19 cellular contexts compared by ENCODE assay signal in the genomic region with DNA sequence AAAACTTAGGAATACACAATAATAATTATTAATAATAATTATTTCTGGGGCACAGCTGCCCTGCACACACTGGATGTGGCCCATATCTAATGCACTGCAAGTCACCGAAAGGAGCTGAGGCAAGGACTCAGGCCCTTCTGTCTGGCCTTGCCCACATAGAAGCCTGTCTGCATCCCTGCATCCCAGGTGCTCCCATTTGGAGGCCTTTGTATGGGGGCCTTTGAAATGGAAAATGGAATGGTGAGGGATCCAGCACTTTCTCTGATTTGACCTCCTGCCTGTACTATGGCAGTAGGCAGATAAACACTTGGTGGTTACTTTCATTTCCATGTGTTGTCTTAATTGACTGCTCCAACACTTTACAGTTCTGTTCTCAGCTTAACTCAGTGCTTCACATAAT.
DNase-seq lines count a peak whose midpoint lies in the region; ATAC-seq, FAIRE-seq and TF ChIP-seq lines count a peak whose summit lies in the region.
"Had no signal": no experiment of that assay in that cellular context is flagged by ENCODE, and none has a peak within 500 bp of the region (broad histone marks: within the 10 kb centered on the region; RNA-seq: fewer than 3 reads in every experiment).

No MANE protein-coding gene starts in this region.

- no peak for TF ChIP-seq RAD21 in H1 (IDR thresholded peaks at IDR 0.05 in 1 of 2, conservative IDR thresholded peaks at IDR 0.05 in 1 of 2; ENCODE audit: low read depth in 2 of 2, low read length in 2 of 2)

- H3K9me3 ChIP-seq in H9 (ENCODE audit: control insufficient read depth, low read depth, low read length) = no peaks in the 10 kb centered on the region
- no peaks in the 10 kb centered on the region for H3K9me3 ChIP-seq in H1 (ENCODE audit: insufficient read depth in 2 of 2, low read depth in 1 of 2, low read length in 1 of 2)
- H3K9me3 ChIP-seq in WERI-Rb-1 (ENCODE audit: severe bottlenecking) = no peaks in the 10 kb centered on the region
- H3K9me3 ChIP-seq: A549, Caco-2 had no signal

- peaks cover 8% of the 10 kb centered on the region for H3K4me1 Mint-ChIP-seq in GM23338
- peaks cover 4 to 10% of the 10 kb centered on the region in 2 experiments; a peak in 3 of 4 replicates for H3K4me1 Mint-ChIP-seq in H9

- no peaks in the 10 kb centered on the region for H3K27me3 ChIP-seq in GM23338 (ENCODE audit: insufficient read depth)
- no peaks in the 10 kb centered on the region for H3K27me3 ChIP-seq in H9 (ENCODE audit: insufficient read depth, low read length)
- H3K27me3 ChIP-seq in H1 (replicated peaks in 1 of 4; ENCODE audit: control insufficient read depth in 3 of 4, extremely low read depth in 1 of 4, insufficient read depth in 3 of 4, low read length in 3 of 4) = no peaks in the 10 kb centered on the region
- H3K27me3 ChIP-seq in WERI-Rb-1 (ENCODE audit: insufficient read depth, low read depth, severe bottlenecking) = no peaks in the 10 kb centered on the region

- H3K27ac ChIP-seq in GM23338 (ENCODE audit: low read depth) = no peak overlapping the region
- H3K27ac ChIP-seq in H9 (ENCODE audit: insufficient read length, low read depth, low read length) = no peak overlapping the region
- H3K27ac ChIP-seq in H1 (ENCODE audit: low read depth, low read length) = no peak overlapping the region
- no peak overlapping the region for H3K27ac ChIP-seq in WERI-Rb-1
- H3K27ac ChIP-seq: A549, C4-2B, HL-60, KMS-11 had no signal

- no peaks in the 10 kb centered on the region for H3K36me3 Mint-ChIP-seq in GM23338 (ENCODE audit: low read depth)
- H3K36me3 Mint-ChIP-seq in H9 (ENCODE audit: insufficient read depth in 1 of 3, low read depth in 3 of 3) = no peaks in the 10 kb centered on the region

- H3K27me3 Mint-ChIP-seq in GM23338 (ENCODE audit: insufficient read depth, low read depth, poor library complexity) = no peaks in the 10 kb centered on the region
- H3K27me3 Mint-ChIP-seq in H9 (ENCODE audit: low read depth) = no peaks in the 10 kb centered on the region
- H3K27me3 Mint-ChIP-seq: CD4-positive, alpha-beta T cell had no signal

- H3K4me2 ChIP-seq in GM23338 = no peak overlapping the region
- H3K4me2 ChIP-seq in H9 (ENCODE audit: insufficient read depth, insufficient read length, low read length) = no peak overlapping the region
- no peak overlapping the region for H3K4me2 ChIP-seq in H1 (ENCODE audit: insufficient read depth in 1 of 2, low read depth in 2 of 2, low read length in 2 of 2)
- H3K4me2 ChIP-seq: A549, KMS-11 had no signal

- no peaks in the 10 kb centered on the region for H3F3A ChIP-seq in GM23338 (replicated peaks; ENCODE audit: low read depth)

- H2BK15ac ChIP-seq in H9 (ENCODE audit: low read depth, low read length) (no peak overlapping the region), H1 (ENCODE audit: low read length) (no peak overlapping the region)

- peak; percentile 60 for DNase-seq in GM23338 (ENCODE audit: low spot score)
- peak; percentile 52 for DNase-seq in H9
- no peak for DNase-seq in H1 (ENCODE audit: low read depth in 1 of 2, low spot score in 2 of 2)
- peak; percentile 21 for DNase-seq in iPS-NIHi7 (ENCODE audit: extremely low spot score)
- DNase-seq in WERI-Rb-1 = no peak
- DNase-seq: AML-193; Caco-2; CD4-positive, alpha-beta T cell; DMS153; DMS79; GF-D8 had no signal

- POLR2A ChIA-PET in H1 (lab: Charles Lee; ENCODE audit: partially characterized antibody) = no interaction called here

- CTCF ChIA-PET in H1 (lab: Charles Lee; ENCODE audit: partially characterized antibody) = no interaction called here

- whole genome bisulfite sequencing in H9 (ENCODE audit: extremely low coverage, insufficient read length, low lambda C conversion rate) = no CpG with 5 or more reads among the region's 1 CpG
- WGBS in H1 (ENCODE audit: extremely low coverage in 1 of 2, insufficient coverage in 1 of 2, insufficient read length in 1 of 2, insufficient replicate concordance in 2 of 2, low coverage in 1 of 2, low lambda C conversion rate in 2 of 2, missing lambda C conversion rate in 1 of 2), 2 experiments = 67% methylated on average over 1 of the region's 1 CpG; no CpG with 5 or more reads in 1 of the 2 experiments

- H3K9ac ChIP-seq in H9 (ENCODE audit: extremely low read depth, insufficient read length, low read length) = no peak overlapping the region
- H3K9ac ChIP-seq in H1 (replicated peaks in 1 of 4; ENCODE audit: extremely low read depth in 1 of 4, low read depth in 3 of 4, low read length in 3 of 4) = no peak overlapping the region
- H3K9ac ChIP-seq: KMS-11 had no signal

- no peak overlapping the region for H3K4ac ChIP-seq in H9 (ENCODE audit: low read depth, low read length)
- no peak overlapping the region for H3K4ac ChIP-seq in H1 (replicated peaks; ENCODE audit: insufficient read length, low read depth, low read length)

- H4K91ac ChIP-seq in H9 (ENCODE audit: insufficient read length, low read depth, low read length) (no peak overlapping the region), H1 (replicated peaks; ENCODE audit: insufficient read length, low read length) (no peak overlapping the region)

- H3K4me1 ChIP-seq in GM23338 (ENCODE audit: insufficient read depth) (peaks cover 3% of the 10 kb centered on the region; the same call in 1 of the 2 replicates), H9 (ENCODE audit: insufficient read depth, low read length) (no peaks in the 10 kb centered on the region), H1 (replicated peaks in 1 of 4; ENCODE audit: control insufficient read depth in 3 of 4, insufficient read depth in 4 of 4, low read length in 3 of 4) (no peaks in the 10 kb centered on the region)
- H3K4me1 ChIP-seq: A549, Caco-2 had no signal

- no peak for TF ChIP-seq EP300 in H1 (IDR thresholded peaks at IDR 0.05; ENCODE audit: borderline replicate concordance in 1 of 2, low read depth in 2 of 2, low read length in 2 of 2)

- H3K14ac ChIP-seq in H9 (ENCODE audit: insufficient read depth, low read length) (no peak overlapping the region), H1 (ENCODE audit: insufficient read length) (no peak overlapping the region)

- H2AFZ ChIP-seq in GM23338 (no peak overlapping the region), H9 (ENCODE audit: low read length) (no peak overlapping the region), H1 (ENCODE audit: low read length) (no peak overlapping the region)

- H3K36me3 ChIP-seq in GM23338 (ENCODE audit: insufficient read depth) (no peaks in the 10 kb centered on the region), H1 (ENCODE audit: control insufficient read depth in 2 of 4, insufficient read depth in 4 of 4, low read length in 3 of 4) (no peaks in the 10 kb centered on the region), WERI-Rb-1 (no peaks in the 10 kb centered on the region)

- H3K27ac Mint-ChIP-seq in GM23338 = no peak overlapping the region
- H3K27ac Mint-ChIP-seq in H9 = no peak overlapping the region
- H3K27ac Mint-ChIP-seq: CD4-positive, alpha-beta T cell had no signal

- no peak overlapping the region for H3T11ph ChIP-seq in H9 (ENCODE audit: low read length)

- H3K4me3 Mint-ChIP-seq in GM23338 (no peak overlapping the region), H9 (no peak overlapping the region)
- H3K4me3 Mint-ChIP-seq: CD4-positive, alpha-beta T cell had no signal

- FAIRE-seq in H1 (lab: Jason Lieb, UNC) = peak; percentile 28
- FAIRE-seq: A549, D721Med, H54 had no signal

- H3K18ac ChIP-seq in H9 (ENCODE audit: insufficient read length, low read depth, low read length) = no peak overlapping the region
- H3K18ac ChIP-seq in H1 (ENCODE audit: extremely low read depth, low read length) = no peak overlapping the region

- H4K20me1 ChIP-seq in GM23338 (replicated peaks; ENCODE audit: insufficient read depth) (no peaks in the 10 kb centered on the region), H9 (ENCODE audit: control insufficient read depth, insufficient read depth, insufficient read length) (no peaks in the 10 kb centered on the region), H1 (replicated peaks in 1 of 2; ENCODE audit: control insufficient read depth in 1 of 2, insufficient read depth in 2 of 2, low read length in 2 of 2) (no peaks in the 10 kb centered on the region)

- H2BK20ac ChIP-seq in H9 (ENCODE audit: low read depth, low read length, poor library complexity, severe bottlenecking) = no peak overlapping the region
- H2BK20ac ChIP-seq in H1 (ENCODE audit: low read length) = no peak overlapping the region

- H2BK12ac ChIP-seq in H9 (ENCODE audit: insufficient read length, low read depth, low read length) (no peak overlapping the region), H1 (ENCODE audit: low read depth, low read length) (no peak overlapping the region)

- H3K79me1 ChIP-seq in H9 (ENCODE audit: insufficient read depth, low read depth, low read length, poor library complexity, severe bottlenecking) = no peaks in the 10 kb centered on the region
- no peaks in the 10 kb centered on the region for H3K79me1 ChIP-seq in H1 (ENCODE audit: low read depth, low read length)

- no peaks in the 10 kb centered on the region for H3K79me2 ChIP-seq in GM23338 (replicated peaks; ENCODE audit: insufficient read depth)
- no peaks in the 10 kb centered on the region for H3K79me2 ChIP-seq in H9 (ENCODE audit: insufficient read depth, low read length)
- no peaks in the 10 kb centered on the region for H3K79me2 ChIP-seq in H1 (ENCODE audit: control insufficient read depth in 1 of 2, insufficient read depth in 2 of 2, low read length in 2 of 2)

- H2AK5ac ChIP-seq in H9 (ENCODE audit: insufficient read length, low read length) (no peak overlapping the region), H1 (ENCODE audit: low read depth, low read length) (no peak overlapping the region)

- no peak overlapping the region for H3K56ac ChIP-seq in H9 (ENCODE audit: insufficient read length, low read depth, low read length)
- no peak overlapping the region for H3K56ac ChIP-seq in H1 (replicated peaks; ENCODE audit: insufficient read length, low read depth, low read length)

- no peaks in the 10 kb centered on the region for H3K9me3 Mint-ChIP-seq in GM23338
- no peaks in the 10 kb centered on the region for H3K9me3 Mint-ChIP-seq in H9
- H3K9me3 Mint-ChIP-seq: CD4-positive, alpha-beta T cell had no signal

- H2BK120ac ChIP-seq in H9 (ENCODE audit: low read depth, low read length, poor library complexity, severe bottlenecking) = no peak overlapping the region
- no peak overlapping the region for H2BK120ac ChIP-seq in H1 (replicated peaks; ENCODE audit: low read depth, low read length)

- H2BK5ac ChIP-seq in H9 (ENCODE audit: insufficient read length, low read length) = no peak overlapping the region
- no peak overlapping the region for H2BK5ac ChIP-seq in H1 (ENCODE audit: low read depth, low read length)

- TF ChIP-seq POLR2A in H1 (IDR thresholded peaks at IDR 0.05; ENCODE audit: control extremely low read depth in 1 of 2, low read depth in 2 of 2, low read length in 2 of 2) = no peak

- H3K9me2 ChIP-seq in GM23338 (ENCODE audit: insufficient read depth) = no peaks in the 10 kb centered on the region

- H3K4me3 ChIP-seq in GM23338 (no peak overlapping the region), H1 (ENCODE audit: extremely low read depth in 1 of 4, insufficient read depth in 2 of 4, low read depth in 3 of 4, low read length in 4 of 4) (no peak overlapping the region), WERI-Rb-1 (ENCODE audit: low read depth, low read length) (no peak overlapping the region)
- H3K4me3 ChIP-seq: A549 had no signal

- H3K23ac ChIP-seq in H9 (ENCODE audit: insufficient read length, low read depth, low read length) (no peak overlapping the region), H1 (ENCODE audit: insufficient read length) (no peak overlapping the region)

- H4K8ac ChIP-seq in H9 (replicated peaks; ENCODE audit: insufficient read length, low read depth, low read length) = no peak overlapping the region
- H4K8ac ChIP-seq in H1 (ENCODE audit: extremely low read depth, insufficient read depth, low read length) = no peak overlapping the region

- H3K23me2 ChIP-seq in H9 (ENCODE audit: insufficient read length, low read depth, low read length, poor library complexity, severe bottlenecking) (no peaks in the 10 kb centered on the region), H1 (ENCODE audit: low read depth, low read length) (no peaks in the 10 kb centered on the region)

- ATAC-seq in GM23338 = peak; percentile 96
- no peak for ATAC-seq in GM19452 (IDR thresholded peaks at IDR 0.05; ENCODE audit: unreplicated experiment)
- ATAC-seq in HG02884 (IDR thresholded peaks at IDR 0.05; ENCODE audit: unreplicated experiment) = no peak
- ATAC-seq: A549 had no signal

- H4K5ac ChIP-seq in H9 (ENCODE audit: insufficient read length, low read depth, low read length) (no peak overlapping the region), H1 (ENCODE audit: insufficient read length, low read depth, low read length) (no peak overlapping the region)

- TF ChIP-seq CTCF in GM23338 (conservative IDR thresholded peaks at IDR 0.05; ENCODE audit: low read depth in 2 of 2) (no peak), H9 (conservative IDR thresholded peaks at IDR 0.05) (no peak), H1 (IDR thresholded peaks at IDR 0.05; ENCODE audit: control extremely low read depth in 1 of 3, insufficient read depth in 1 of 3, low read depth in 1 of 3, low read length in 3 of 3) (no peak), WERI-Rb-1 (IDR thresholded peaks at IDR 0.05; ENCODE audit: low read depth, low read length) (no peak)

Comparison
In these comparisons a context has a peak if more than half of its experiments do, and no peak if none do; other contexts are left out.
1. DNase-seq: peak in GM23338 (single experiment), H9 (single experiment) and iPS-NIHi7 (single experiment); none in H1 (0 of 2) and WERI-Rb-1 (single experiment).